ENCODE assay signal across 9 cellular contexts in the genomic region with DNA sequence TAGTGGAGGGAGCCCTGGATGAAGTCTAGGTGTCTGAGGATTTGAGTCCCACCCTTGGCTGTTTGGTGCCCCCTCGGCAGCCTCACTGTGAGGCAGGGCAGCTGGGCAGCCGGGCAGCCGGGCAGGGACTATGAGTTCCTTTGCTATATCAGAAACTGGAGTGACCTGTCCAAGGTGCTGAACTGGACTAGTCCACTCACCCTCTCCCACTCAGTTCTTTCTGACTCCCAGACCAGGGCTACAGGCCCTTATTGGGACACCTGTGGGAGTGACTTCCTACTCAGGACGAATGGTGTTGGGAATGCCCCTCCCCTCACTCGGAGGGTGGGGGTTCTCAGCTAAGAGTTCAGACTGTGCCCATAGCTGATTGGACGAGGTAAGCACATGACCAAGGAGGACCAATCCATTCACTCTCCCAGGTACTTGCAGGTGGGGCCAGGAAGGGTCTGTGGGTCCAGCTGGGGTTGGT. TPM values are rescaled to one million over a fixed set of nuclear protein-coding genes. Genes with fewer than 3 reads are reported as not detected.
DNase-seq lines count a peak whose midpoint lies in the region; ATAC-seq and TF ChIP-seq lines count a peak whose summit lies in the region.
"Had no signal": no experiment of that assay in that cellular context is flagged by ENCODE, and none has a peak within 500 bp of the region (broad histone marks: within the 10 kb centered on the region; RNA-seq: fewer than 3 reads in every experiment).

No MANE protein-coding gene starts in this region.

- intact Hi-C loops in lower lobe of right lung (cut with DNase I), result no loop called here

- in situ Hi-C loops in T47D (cut with HindIII; ENCODE audit: low pct_unique_long_range_greater_than_20kb, low sequenced_read_pairs), result no loop called here

- H3K9me3 ChIP-seq in lower lobe of right lung, result no peaks in the 10 kb centered on the region

- peaks cover 6% of the 10 kb centered on the region for H3K27me3 ChIP-seq in lower lobe of right lung (ENCODE audit: low read depth)

- H3K36me3 ChIP-seq in lower lobe of right lung, result no peaks in the 10 kb centered on the region

- H3K4me1 ChIP-seq in lower lobe of right lung, result no peaks in the 10 kb centered on the region

- peak; percentile 42 for DNase-seq in activated CD4-positive, alpha-beta T cell treated with anti-CD3 and anti-CD28 coated beads for 48 hours
- DNase-seq in activated CD4-positive, alpha-beta T cell treated with anti-CD3 and anti-CD28 coated beads for 1 hour, result no peak
- peak; percentile 29 for DNase-seq in NCI-H69 (lab: John Stamatoyannopoulos, UW)
- peak; percentile 90 to 91 for DNase-seq in T47D (ENCODE audit: low read depth in 1 of 2, low spot score in 1 of 2)
- no peak for DNase-seq in lower lobe of right lung
- no peak for DNase-seq in NCI-H1105 treated with DMSO at 0.1 percent for 48 hours (lab: John Stamatoyannopoulos, UW)

- H3K27ac ChIP-seq in lower lobe of right lung, result no peak overlapping the region

- peak; percentile 66 to 72 for ATAC-seq in lower lobe of right lung
- ATAC-seq in HG03432 (IDR thresholded peaks at IDR 0.05; ENCODE audit: unreplicated experiment), result no peak
- no peak for ATAC-seq in HG03439 (IDR thresholded peaks at IDR 0.05; ENCODE audit: unreplicated experiment)
- ATAC-seq: T-cell had no signal

- H3K4me3 ChIP-seq in lower lobe of right lung, result no peak overlapping the region

- no peak for TF ChIP-seq CTCF in lower lobe of right lung (IDR thresholded peaks at IDR 0.05)

RNA-seq across cellular contexts. Expression of gene RAPGEF1, which starts 34.1 kb away (rescaled TPM):
- 146 TPM for total RNA-seq in lower lobe of right lung

Comparison
In these comparisons a context has a peak if more than half of its experiments do, and no peak if none do; other contexts are left out.
1. DNase-seq: peak in activated CD4-positive, alpha-beta T cell treated with anti-CD3 and anti-CD28 coated beads for 48 hours (single experiment), NCI-H69 (single experiment) and T47D (2 of 2); none in activated CD4-positive, alpha-beta T cell treated with anti-CD3 and anti-CD28 coated beads for 1 hour (single experiment), lower lobe of right lung (single experiment) and NCI-H1105 treated with DMSO at 0.1 percent for 48 hours (single experiment).
2. ATAC-seq: peak in lower lobe of right lung (2 of 2); none in HG03432 (single experiment) and HG03439 (single experiment).